8 cellular contexts compared by ENCODE assay signal in the genomic region with DNA sequence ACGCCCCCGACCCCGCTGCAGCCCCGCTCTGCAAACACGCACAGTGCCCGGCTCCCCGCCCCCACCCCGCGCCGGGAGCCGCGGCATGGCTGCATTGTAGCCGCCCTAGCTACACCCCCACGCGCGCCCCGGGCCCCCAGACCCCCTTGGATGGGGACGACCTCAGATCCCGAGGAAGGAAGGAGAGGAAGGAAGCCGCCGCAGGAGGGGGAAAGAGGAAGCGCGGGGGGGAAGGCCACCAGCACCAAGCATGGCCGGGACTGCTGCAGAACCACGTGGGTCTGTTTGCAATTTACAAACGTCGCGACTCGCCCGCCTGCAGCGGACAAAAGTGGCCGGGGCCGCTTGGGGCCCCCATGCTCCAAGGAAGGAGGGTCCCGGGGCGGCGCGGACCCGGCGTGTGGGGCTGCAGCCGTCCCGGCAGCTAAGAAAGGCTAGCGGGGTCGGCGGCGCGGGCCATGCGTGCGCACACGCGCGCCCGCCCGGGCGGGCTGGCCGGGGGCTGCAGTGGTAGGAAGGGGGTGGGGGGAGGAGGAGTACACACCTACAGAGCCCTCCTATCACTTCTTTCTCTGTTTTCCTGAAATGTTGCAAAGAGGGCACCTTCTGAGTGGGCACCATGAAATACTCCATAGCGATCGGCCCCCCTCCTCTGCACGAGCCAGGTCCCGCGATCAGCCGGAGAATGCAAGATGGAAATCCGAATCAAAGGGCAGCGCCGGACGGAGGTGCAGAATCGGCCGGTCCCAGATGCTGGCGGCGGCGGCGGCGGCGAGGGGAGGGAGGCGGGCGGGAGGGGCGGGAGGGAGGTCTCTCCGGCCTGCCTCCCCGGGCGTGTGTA. TPM values are rescaled to one million over a fixed set of nuclear protein-coding genes. Genes with fewer than 3 reads are reported as not detected.
DNase-seq lines count a peak whose midpoint lies in the region; ATAC-seq and TF ChIP-seq lines count a peak whose summit lies in the region.

No MANE protein-coding gene starts in this region.

- TF ChIP-seq CTCF in kidney epithelial cell (IDR thresholded peaks at IDR 0.05; ENCODE audit: insufficient read depth, low read length, poor library complexity, severe bottlenecking) = no peak

- in situ Hi-C loops in ACHN (cut with HindIII; ENCODE audit: low pct_ligation_motif_present, low pct_unique_long_range_greater_than_20kb, low sequenced_read_pairs) = no loop called here

- ATAC-seq in HG03159 (IDR thresholded peaks at IDR 0.05; ENCODE audit: unreplicated experiment) = peak; percentile 18

- H3K27me3 ChIP-seq in kidney epithelial cell (ENCODE audit: control insufficient read depth, insufficient read depth, low read length) = no peaks in the 10 kb centered on the region

- peak overlapping the region; percentile 77 for H3K4me3 ChIP-seq in kidney epithelial cell (ENCODE audit: low read depth, low read length)

- no peaks in the 10 kb centered on the region for H3K36me3 ChIP-seq in kidney epithelial cell (ENCODE audit: control insufficient read depth, insufficient read depth, low read length)

- DNase-seq in ACHN (peak; percentile 39), GDM1 (lab: John Stamatoyannopoulos, UW) (peak; percentile 61), RPMI8226 (peak; percentile 73), cerebellum (ENCODE audit: low spot score) (peak; percentile 59), kidney epithelial cell (ENCODE audit: low read depth) (no peak), NCI-H1048 (lab: John Stamatoyannopoulos, UW) (no peak)
- peak; percentile 14 for DNase-seq in stimulated activated CD8-positive, alpha-beta memory T cell treated with anti-CD3 and anti-CD28 coated beads, Interleukin-15, amount 100 ng/mL, for 24 hours (ENCODE audit: low read depth)

RNA-seq across cellular contexts. Expression of a gene that starts 0.5 kb away (rescaled TPM):
- total RNA-seq in cerebellum (7.6 TPM), kidney epithelial cell (7.1 and 10.4 TPM in 2 replicates)

RNA-seq across cellular contexts. Expression of a gene that starts 30.5 kb away (rescaled TPM):
- total RNA-seq in cerebellum = 1.2 TPM
- not detected in 2 replicates for total RNA-seq in kidney epithelial cell

RNA-seq across cellular contexts. Expression of a gene that starts 43.5 kb away (rescaled TPM):
- 3.2 TPM for total RNA-seq in cerebellum
- 11.5 and 14.7 TPM in 2 replicates for total RNA-seq in kidney epithelial cell

Comparison
In these comparisons a context has a peak if more than half of its experiments do, and no peak if none do; other contexts are left out.
1. DNase-seq: peak in ACHN (single experiment), GDM1 (single experiment), RPMI8226 (single experiment), cerebellum (single experiment) and stimulated activated CD8-positive, alpha-beta memory T cell treated with anti-CD3 and anti-CD28 coated beads, Interleukin-15, amount 100 ng/mL, for 24 hours (single experiment); none in kidney epithelial cell (single experiment) and NCI-H1048 (single experiment).